23 cellular contexts compared by ENCODE assay signal in genomic region chr10:58645762-58646161, GRCh38.
DNase-seq lines count a peak whose midpoint lies in the region; ATAC-seq and TF ChIP-seq lines count a peak whose summit lies in the region.
"Had no signal": no experiment of that assay in that cellular context is flagged by ENCODE, and none has a peak within 500 bp of the region (broad histone marks: within the 10 kb centered on the region; RNA-seq: fewer than 3 reads in every experiment).

No MANE protein-coding gene starts in this region.

- H3K9me3 ChIP-seq in breast epithelium, result no peaks in the 10 kb centered on the region
- no peaks in the 10 kb centered on the region for H3K9me3 ChIP-seq in skeletal muscle satellite cell (replicated peaks; ENCODE audit: low read length)
- no peaks in the 10 kb centered on the region for H3K9me3 ChIP-seq in CD8-positive, alpha-beta memory T cell (ENCODE audit: low read length)
- H3K9me3 ChIP-seq: Caco-2, colonic mucosa, right lobe of liver, SJCRH30, tibial artery had no signal

- ATAC-seq in HG03175 (IDR thresholded peaks at IDR 0.05; ENCODE audit: unreplicated experiment), result no peak
- ATAC-seq: right lobe of liver had no signal

- no peak for TF ChIP-seq POLR2A in breast epithelium (IDR thresholded peaks at IDR 0.05)

- H3K9me3 Mint-ChIP-seq in CD8-positive, alpha-beta memory T cell, result peaks cover 0 to 2% (median 0%) of the 10 kb centered on the region in 5 donors
- H3K9me3 Mint-ChIP-seq: activated B cell treated with CpG ODN at 0.5 μM for 24 hours; activated CD4-positive, alpha-beta memory T cell treated with anti-CD3 and anti-CD28 coated beads, Interleukin-2, amount 10 ng/mL, durations not matched to agents 7 days and 5 days; activated naive CD4-positive, alpha-beta T cell treated with anti-CD3 and anti-CD28 coated beads for 36 hours had no signal

- H3K27ac ChIP-seq in breast epithelium, result peak overlapping the region; percentile 69 to 77
- H3K27ac ChIP-seq in CD8-positive, alpha-beta memory T cell (ENCODE audit: low read depth, low read length), result no peak overlapping the region
- H3K27ac ChIP-seq: colonic mucosa, right lobe of liver, SJCRH30, tibial artery had no signal

- CTCF ChIA-PET in CD8-positive, alpha-beta memory T cell (lab: Charles Lee), result no interaction called here

- H3K4me3 ChIP-seq in breast epithelium (peak overlapping the region in 1 of 3 donors; percentile 2), skeletal muscle satellite cell (ENCODE audit: low read length) (no peak overlapping the region)
- no peak overlapping the region for H3K4me3 ChIP-seq in CD8-positive, alpha-beta memory T cell (ENCODE audit: low read length)
- H3K4me3 ChIP-seq: colonic mucosa, right lobe of liver, SJCRH30, tibial artery had no signal

- H3K36me3 ChIP-seq in breast epithelium (no peaks in the 10 kb centered on the region), skeletal muscle satellite cell (ENCODE audit: insufficient read depth, low read length) (no peaks in the 10 kb centered on the region)
- H3K36me3 ChIP-seq in CD8-positive, alpha-beta memory T cell (ENCODE audit: insufficient read depth, low read length), result no peaks in the 10 kb centered on the region
- H3K36me3 ChIP-seq: colonic mucosa, right lobe of liver, SJCRH30, tibial artery had no signal

- DNase-seq in RPMI7951 (ENCODE audit: low read depth), result peak; percentile 34
- no peak for DNase-seq in breast epithelium (ENCODE audit: low spot score in 2 of 2)
- peak; percentile 59 for DNase-seq in foreskin melanocyte
- no peak for DNase-seq in activated gamma-delta T cell treated with Interleukin-2 at 50 U/mL for 16 hours
- no peak for DNase-seq in CD8-positive, alpha-beta memory T cell
- DNase-seq: activated B cell treated with CpG ODN at 0.5 μM for 24 hours; activated CD4-positive, alpha-beta memory T cell treated with anti-CD3 and anti-CD28 coated beads, Interleukin-2, amount 10 ng/mL, durations not matched to agents 7 days and 5 days; activated naive CD4-positive, alpha-beta T cell treated with anti-CD3 and anti-CD28 coated beads for 36 hours; anterior cingulate cortex; Caco-2; colonic mucosa; NCI-H1092; NCI-H69; occipital lobe; OCI-M1; right lobe of liver; SJCRH30; stimulated activated CD4-positive, alpha-beta T cell treated with anti-CD3 and anti-CD28 coated beads, Interleukin-1b, Interleukin-23, amount 100 ng/mL, for 48 hours; stimulated activated naive CD4-positive, alpha-beta T cell; tibial artery had no signal

- TF ChIP-seq CTCF in breast epithelium (IDR thresholded peaks at IDR 0.05), result no peak

- POLR2A ChIA-PET in CD8-positive, alpha-beta memory T cell (lab: Charles Lee), result no interaction called here

- intact Hi-C loops in breast epithelium (cut with DNase I; ENCODE audit: low total_unique reads), result no loop called here

- H3K27ac Mint-ChIP-seq in CD8-positive, alpha-beta memory T cell, result no peak overlapping the region
- H3K27ac Mint-ChIP-seq: activated B cell treated with CpG ODN at 0.5 μM for 24 hours; activated CD4-positive, alpha-beta memory T cell treated with anti-CD3 and anti-CD28 coated beads, Interleukin-2, amount 10 ng/mL, durations not matched to agents 7 days and 5 days; activated naive CD4-positive, alpha-beta T cell treated with anti-CD3 and anti-CD28 coated beads for 36 hours; B cell had no signal

- no peaks in the 10 kb centered on the region for H3K36me3 Mint-ChIP-seq in CD8-positive, alpha-beta memory T cell

- H3K4me3 Mint-ChIP-seq in CD8-positive, alpha-beta memory T cell, result no peak overlapping the region
- H3K4me3 Mint-ChIP-seq: activated B cell treated with CpG ODN at 0.5 μM for 24 hours; activated CD4-positive, alpha-beta memory T cell treated with anti-CD3 and anti-CD28 coated beads, Interleukin-2, amount 10 ng/mL, durations not matched to agents 7 days and 5 days; activated naive CD4-positive, alpha-beta T cell treated with anti-CD3 and anti-CD28 coated beads for 36 hours; B cell had no signal

- no peaks in the 10 kb centered on the region for H3K27me3 Mint-ChIP-seq in CD8-positive, alpha-beta memory T cell
- H3K27me3 Mint-ChIP-seq: activated B cell treated with CpG ODN at 0.5 μM for 24 hours; activated CD4-positive, alpha-beta memory T cell treated with anti-CD3 and anti-CD28 coated beads, Interleukin-2, amount 10 ng/mL, durations not matched to agents 7 days and 5 days; B cell had no signal

- H3K4me1 ChIP-seq in breast epithelium, result no peaks in the 10 kb centered on the region
- peaks cover 65% of the 10 kb centered on the region for H3K4me1 ChIP-seq in skeletal muscle satellite cell (ENCODE audit: control insufficient read depth, insufficient read depth, low read length)
- no peaks in the 10 kb centered on the region for H3K4me1 ChIP-seq in CD8-positive, alpha-beta memory T cell (ENCODE audit: insufficient read depth, low read length)
- H3K4me1 ChIP-seq: colonic mucosa had no signal

- no peak overlapping the region for H3K4me2 ChIP-seq in skeletal muscle satellite cell (ENCODE audit: low read length)

- H3K9ac ChIP-seq in skeletal muscle satellite cell (ENCODE audit: low read depth, low read length), result peak overlapping the region; percentile 12

- no peaks in the 10 kb centered on the region for H3K4me1 Mint-ChIP-seq in CD8-positive, alpha-beta memory T cell
- H3K4me1 Mint-ChIP-seq: activated B cell treated with CpG ODN at 0.5 μM for 24 hours; activated CD4-positive, alpha-beta memory T cell treated with anti-CD3 and anti-CD28 coated beads, Interleukin-2, amount 10 ng/mL, durations not matched to agents 7 days and 5 days; B cell had no signal

- H3K27me3 ChIP-seq in breast epithelium (no peaks in the 10 kb centered on the region), skeletal muscle satellite cell (ENCODE audit: control insufficient read depth, insufficient read depth, low read length) (no peaks in the 10 kb centered on the region)
- H3K27me3 ChIP-seq in CD8-positive, alpha-beta memory T cell (ENCODE audit: insufficient read depth, low read length, poor library complexity, severe bottlenecking), result no peaks in the 10 kb centered on the region
- H3K27me3 ChIP-seq: colonic mucosa, right lobe of liver, SJCRH30, tibial artery had no signal

Comparison
In these comparisons a context has a peak if more than half of its experiments do, and no peak if none do; other contexts are left out.
1. DNase-seq: peak in RPMI7951 (single experiment) and foreskin melanocyte (single experiment); none in breast epithelium (0 of 2), activated gamma-delta T cell treated with Interleukin-2 at 50 U/mL for 16 hours (single experiment) and CD8-positive, alpha-beta memory T cell (0 of 5).